13 cellular contexts compared by ENCODE assay signal in genomic region chr15:84914351-84914750, GRCh38. TPM values are rescaled to one million over a fixed set of nuclear protein-coding genes. Genes with fewer than 3 reads are reported as not detected.
A peak's percentile ranks its signal among the peaks of the same experiment; 100 is the strongest.
DNase-seq lines count a peak whose midpoint lies in the region; ATAC-seq and TF ChIP-seq lines count a peak whose summit lies in the region.
"Had no signal": no experiment of that assay in that cellular context is flagged by ENCODE, and none has a peak within 500 bp of the region (broad histone marks: within the 10 kb centered on the region; RNA-seq: fewer than 3 reads in every experiment).

No MANE protein-coding gene starts in this region.

- peaks cover 34% of the 10 kb centered on the region for H3K79me1 ChIP-seq in trophoblast cell (ENCODE audit: low read length)

- peak overlapping the region; percentile 54 for H3K14ac ChIP-seq in trophoblast cell (ENCODE audit: low read length)

- H3K9ac ChIP-seq in BLaER1 treated with 17β-estradiol and CSF1 and Interleukin-3, amounts not matched to agents 10 nM and 100 nM: peak overlapping the region in 3 of 11 experiments; percentile 18 to 59 (median 32); a peak in 3 of 22 replicates
- H3K9ac ChIP-seq in mammary epithelial cell (ENCODE audit: insufficient read depth, low read length) (no peak overlapping the region), trophoblast cell (ENCODE audit: low read length) (peak overlapping the region; percentile 14)

- peak overlapping the region; percentile 90 for H2BK12ac ChIP-seq in trophoblast cell (ENCODE audit: low read length)

- peak overlapping the region in 2 of 11 experiments; percentile 44 to 48; a peak in 2 of 22 replicates for H3K27ac ChIP-seq in BLaER1 treated with 17β-estradiol and CSF1 and Interleukin-3, amounts not matched to agents 10 nM and 100 nM
- H3K27ac ChIP-seq in mammary epithelial cell (ENCODE audit: insufficient read depth, low read depth, low read length) (peak overlapping the region; percentile 9), trophoblast cell (ENCODE audit: low read depth, low read length) (peak overlapping the region; percentile 85)
- H3K27ac ChIP-seq: SK-N-MC had no signal

- H2AK5ac ChIP-seq in trophoblast cell (ENCODE audit: low read length): peak overlapping the region; percentile 91

- no peaks in the 10 kb centered on the region for H3K27me3 ChIP-seq in BLaER1 treated with 17β-estradiol and CSF1 and Interleukin-3, amounts not matched to agents 10 nM and 100 nM
- no peaks in the 10 kb centered on the region for H3K27me3 ChIP-seq in mammary epithelial cell (ENCODE audit: insufficient read depth, low read length)
- no peaks in the 10 kb centered on the region for H3K27me3 ChIP-seq in trophoblast cell (ENCODE audit: insufficient read depth, low read length)

- no peak for TF ChIP-seq CTCF in mammary epithelial cell (conservative IDR thresholded peaks at IDR 0.05 in 1 of 2, IDR thresholded peaks at IDR 0.05 in 1 of 2; ENCODE audit: extremely low read depth in 1 of 2, insufficient read depth in 1 of 2, low read depth in 1 of 2, low read length in 2 of 2)

- H2AFZ ChIP-seq in mammary epithelial cell (ENCODE audit: low read depth, low read length) (no peak overlapping the region), trophoblast cell (ENCODE audit: insufficient read depth, low read length, poor library complexity) (peak overlapping the region; percentile 20)

- DNase-seq in mammary epithelial cell (no peak), trophoblast cell (peak in 1 of 2 donors; percentile 9), SHP77 (lab: John Stamatoyannopoulos, UW) (no peak), KBM-7 (no peak), DMS53 treated with DMSO at 0.1 percent for 48 hours (lab: John Stamatoyannopoulos, UW; ENCODE audit: unreplicated experiment) (no peak)
- DNase-seq in central memory CD4-positive, alpha-beta T cell: no peak
- DNase-seq: NCI-H187, NCI-H82 had no signal

- CTCF ChIA-PET in mammary epithelial cell (lab: Charles Lee; ENCODE audit: low non-redundant PET): no interaction called here

- H4K91ac ChIP-seq in trophoblast cell (ENCODE audit: low read depth, low read length): peak overlapping the region; percentile 97

- H3K4me3 ChIP-seq in BLaER1 treated with 17β-estradiol and CSF1 and Interleukin-3, amounts not matched to agents 10 nM and 100 nM: no peak overlapping the region
- no peak overlapping the region for H3K4me3 ChIP-seq in mammary epithelial cell (replicated peaks in 1 of 3; ENCODE audit: insufficient read depth in 1 of 3, low read depth in 2 of 3, low read length in 3 of 3)
- no peak overlapping the region for H3K4me3 ChIP-seq in trophoblast cell (ENCODE audit: low read depth, low read length)
- H3K4me3 ChIP-seq: SK-N-MC had no signal

- peak; percentile 10 for ATAC-seq in HG03280 (IDR thresholded peaks at IDR 0.05; ENCODE audit: unreplicated experiment)

- in situ Hi-C loops in mammary epithelial cell (cut with MboI; ENCODE audit: low sequenced_read_pairs in 2 of 2): no loop called here
- in situ Hi-C loops in KBM-7 (cut with MboI; ENCODE audit: low pct_unique_long_range_greater_than_20kb, low sequenced_read_pairs): no loop called here

- peak overlapping the region; percentile 41 to 80 (median 64); a peak in 21 of 22 replicates for H3K4me2 ChIP-seq in BLaER1 treated with 17β-estradiol and CSF1 and Interleukin-3, amounts not matched to agents 10 nM and 100 nM
- H3K4me2 ChIP-seq in mammary epithelial cell (ENCODE audit: insufficient read depth, low read depth, low read length): no peak overlapping the region
- peak overlapping the region; percentile 32 for H3K4me2 ChIP-seq in trophoblast cell (ENCODE audit: low read length)

- no peak overlapping the region for H3K23ac ChIP-seq in trophoblast cell (ENCODE audit: low read length)

- H4K8ac ChIP-seq in trophoblast cell (ENCODE audit: low read depth, low read length): peak overlapping the region; percentile 44

- H3K4ac ChIP-seq in trophoblast cell (ENCODE audit: low read depth, low read length): peak overlapping the region; percentile 66

- BruUV-seq in mammary epithelial cell (replicated peaks; lab: Mats Ljungman, UMichigan): no TSS peak

- dilution Hi-C loops in mammary epithelial cell (cut with HindIII; ENCODE audit: low sequenced_read_pairs): no loop called here

- peak overlapping the region; percentile 1 for H4K12ac ChIP-seq in trophoblast cell (ENCODE audit: low read depth, low read length)

- WGBS in mammary epithelial cell (ENCODE audit: low coverage, missing lambda C conversion rate): 73% methylated on average over 5 of the region's 5 CpGs
- no CpG with 5 or more reads among the region's 5 CpGs for WGBS in trophoblast cell (ENCODE audit: extremely low coverage, insufficient coverage, insufficient read length)

- no peaks in the 10 kb centered on the region for H4K20me1 ChIP-seq in BLaER1 treated with 17β-estradiol and CSF1 and Interleukin-3, amounts not matched to agents 10 nM and 100 nM
- no peaks in the 10 kb centered on the region for H4K20me1 ChIP-seq in mammary epithelial cell (ENCODE audit: insufficient read depth, low read length)

- H3K79me2 ChIP-seq in mammary epithelial cell (ENCODE audit: insufficient read depth, low read length) (no peaks in the 10 kb centered on the region), trophoblast cell (ENCODE audit: control insufficient read depth, insufficient read depth, low read length, poor library complexity) (peaks cover 2% of the 10 kb centered on the region)

- no peaks in the 10 kb centered on the region for H3K36me3 ChIP-seq in BLaER1 treated with 17β-estradiol and CSF1 and Interleukin-3, amounts not matched to agents 10 nM and 100 nM
- H3K36me3 ChIP-seq in mammary epithelial cell (ENCODE audit: insufficient read depth, low read length) (no peaks in the 10 kb centered on the region), trophoblast cell (ENCODE audit: control insufficient read depth in 1 of 2, insufficient read depth in 2 of 2, low read length in 2 of 2) (no peaks in the 10 kb centered on the region)

- peak overlapping the region; percentile 82 for H2BK120ac ChIP-seq in trophoblast cell (ENCODE audit: insufficient read depth, low read length, poor library complexity)

- peaks cover 38 to 55% (median 49%) of the 10 kb centered on the region in 10 experiments for H3K4me1 ChIP-seq in BLaER1 treated with 17β-estradiol and CSF1 and Interleukin-3, amounts not matched to agents 10 nM and 100 nM
- H3K4me1 ChIP-seq in mammary epithelial cell (ENCODE audit: insufficient read depth, low read length) (peaks cover 41% of the 10 kb centered on the region), trophoblast cell (ENCODE audit: control insufficient read depth in 1 of 2, insufficient read depth in 2 of 2, low read length in 2 of 2) (peaks cover 25 to 32% of the 10 kb centered on the region in 2 experiments)

- no peaks in the 10 kb centered on the region for H3K9me3 ChIP-seq in BLaER1 treated with 17β-estradiol and CSF1 and Interleukin-3, amounts not matched to agents 10 nM and 100 nM (replicated peaks in 1 of 11)
- H3K9me3 ChIP-seq in mammary epithelial cell (replicated peaks; ENCODE audit: insufficient read depth, low read length) (no peaks in the 10 kb centered on the region), trophoblast cell (ENCODE audit: insufficient read depth, low read depth, low read length) (no peaks in the 10 kb centered on the region)

- intact Hi-C loops in mammary epithelial cell (cut with micrococcal nuclease): no loop called here

- peak overlapping the region; percentile 57 for H2BK5ac ChIP-seq in trophoblast cell (ENCODE audit: low read depth, low read length, poor library complexity)

- H3K18ac ChIP-seq in trophoblast cell (ENCODE audit: low read length): peak overlapping the region; percentile 56

RNA-seq across cellular contexts. Expression of gene SLC28A1, which starts 29.9 kb away (rescaled TPM):
- under 1 TPM in 1 of 2 donors, not detected in 1; 0.17 TPM for total RNA-seq in mammary epithelial cell
- polyA plus RNA-seq in mammary epithelial cell: not detected
- polyA minus RNA-seq in mammary epithelial cell: not detected
- polyA plus RNA-seq in trophoblast cell (2013): 0.35 and 0.42 TPM in 2 replicates
- total RNA-seq: CD4-positive, CD25-positive, alpha-beta regulatory T cell; pulmonary artery endothelial cell had no signal
- polyA plus RNA-seq: CD4-positive, CD25-positive, alpha-beta regulatory T cell had no signal
